23 cellular contexts compared by ENCODE assay signal in the genomic region with DNA sequence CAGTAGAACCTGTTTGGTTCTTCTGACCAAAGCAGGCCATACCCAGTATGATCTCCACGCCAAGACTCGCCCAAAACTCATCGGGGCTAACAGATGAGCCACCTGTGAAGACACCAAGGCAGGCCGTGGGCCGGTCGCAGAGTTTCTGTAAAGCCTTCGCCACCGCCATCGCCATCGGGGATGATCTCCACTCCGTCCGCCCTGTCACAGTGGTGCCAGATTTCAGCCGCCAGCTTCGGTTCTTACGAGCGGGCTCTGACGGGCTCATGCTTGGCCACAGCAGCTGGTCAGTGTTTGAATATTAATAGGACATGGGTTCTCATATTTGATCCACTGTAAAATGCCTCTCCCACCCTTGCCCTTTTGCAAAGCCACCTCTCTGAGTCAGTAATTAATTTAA.
"Had no signal": no experiment of that assay in that cellular context is flagged by ENCODE, and none has a peak within 500 bp of the region (broad histone marks: within the 10 kb centered on the region; RNA-seq: fewer than 3 reads in every experiment).

No MANE protein-coding gene starts in this region.

- H3K4me3 ChIP-seq: adrenal gland, K562, SK-N-MC had no signal

- DNase-seq: activated B cell treated with CpG ODN at 0.5 μM for 24 hours; activated CD4-positive, alpha-beta memory T cell treated with anti-CD3 and anti-CD28 coated beads for 36 hours; activated CD4-positive, alpha-beta T cell treated with anti-CD3 and anti-CD28 coated beads for 1 hour; activated CD4-positive, alpha-beta T cell treated with anti-CD3 and anti-CD28 coated beads, Interleukin-2, amount 10 ng/mL, durations not matched to agents 24 days and 14 days; activated naive CD4-positive, alpha-beta T cell treated with anti-CD3 and anti-CD28 coated beads, Interleukin-2, amount 50 U/mL, for 16 hours; activated naive CD8-positive, alpha-beta T cell treated with anti-CD3 and anti-CD28 coated beads, Interleukin-2, amount 10 ng/mL, durations not matched to agents 7 days and 5 days; activated T-cell treated with anti-CD3 and anti-CD28 coated beads for 4 hours; activated T-cell treated with anti-CD3 and anti-CD28 coated beads, Interleukin-2, amount 50 U/mL, for 48 hours; adrenal gland; aorta; Karpas-422; NCI-H1105 treated with DMSO at 0.1 percent for 48 hours; NCI-H1436 treated with DMSO at 0.1 percent for 48 hours; NCI-H187; NCI-H2081; PC-3; T-cell; T-helper 2 cell; T1000 had no signal

- H3K27me3 Mint-ChIP-seq: activated CD4-positive, alpha-beta T cell treated with anti-CD3 and anti-CD28 coated beads, Interleukin-2, amount 10 ng/mL, durations not matched to agents 24 days and 14 days; activated naive CD8-positive, alpha-beta T cell treated with anti-CD3 and anti-CD28 coated beads, Interleukin-2, amount 10 ng/mL, durations not matched to agents 7 days and 5 days; central memory CD8-positive, alpha-beta T cell had no signal

- H3K27ac ChIP-seq: adrenal gland, SK-N-MC had no signal

- H3K36me3 Mint-ChIP-seq: activated CD4-positive, alpha-beta memory T cell treated with anti-CD3 and anti-CD28 coated beads for 36 hours; activated naive CD8-positive, alpha-beta T cell treated with anti-CD3 and anti-CD28 coated beads, Interleukin-2, amount 10 ng/mL, durations not matched to agents 7 days and 5 days; T-cell had no signal

- ATAC-seq: activated T-helper 17 cell treated with anti-CD3 and anti-CD28 coated beads, Interleukin-2, amount 50 U/mL, for 72 hours; K562; PC-3; T-cell had no signal

- H3K9me3 Mint-ChIP-seq: activated B cell treated with CpG ODN at 0.5 μM for 24 hours; activated CD4-positive, alpha-beta memory T cell treated with anti-CD3 and anti-CD28 coated beads for 36 hours; activated CD4-positive, alpha-beta T cell treated with anti-CD3 and anti-CD28 coated beads, Interleukin-2, amount 10 ng/mL, durations not matched to agents 24 days and 14 days; activated naive CD8-positive, alpha-beta T cell treated with anti-CD3 and anti-CD28 coated beads, Interleukin-2, amount 10 ng/mL, durations not matched to agents 7 days and 5 days; activated T-helper 17 cell treated with anti-CD3 and anti-CD28 coated beads, Interleukin-2, amount 50 U/mL, for 72 hours; central memory CD8-positive, alpha-beta T cell; T-cell had no signal

- H3K27ac Mint-ChIP-seq: activated B cell treated with CpG ODN at 0.5 μM for 24 hours; activated CD4-positive, alpha-beta memory T cell treated with anti-CD3 and anti-CD28 coated beads for 36 hours; activated CD4-positive, alpha-beta T cell treated with anti-CD3 and anti-CD28 coated beads, Interleukin-2, amount 10 ng/mL, durations not matched to agents 24 days and 14 days; activated naive CD8-positive, alpha-beta T cell treated with anti-CD3 and anti-CD28 coated beads, Interleukin-2, amount 10 ng/mL, durations not matched to agents 7 days and 5 days; activated T-helper 17 cell treated with anti-CD3 and anti-CD28 coated beads, Interleukin-2, amount 50 U/mL, for 72 hours; T-cell had no signal

- H3K36me3 ChIP-seq: adrenal gland had no signal

- H3K4me3 Mint-ChIP-seq: activated B cell treated with CpG ODN at 0.5 μM for 24 hours; activated CD4-positive, alpha-beta memory T cell treated with anti-CD3 and anti-CD28 coated beads for 36 hours; activated CD4-positive, alpha-beta T cell treated with anti-CD3 and anti-CD28 coated beads, Interleukin-2, amount 10 ng/mL, durations not matched to agents 24 days and 14 days; activated naive CD8-positive, alpha-beta T cell treated with anti-CD3 and anti-CD28 coated beads, Interleukin-2, amount 10 ng/mL, durations not matched to agents 7 days and 5 days; activated T-helper 17 cell treated with anti-CD3 and anti-CD28 coated beads, Interleukin-2, amount 50 U/mL, for 72 hours; central memory CD8-positive, alpha-beta T cell; T-cell had no signal

- H3K4me1 Mint-ChIP-seq: activated B cell treated with CpG ODN at 0.5 μM for 24 hours; activated CD4-positive, alpha-beta T cell treated with anti-CD3 and anti-CD28 coated beads, Interleukin-2, amount 10 ng/mL, durations not matched to agents 24 days and 14 days; activated naive CD8-positive, alpha-beta T cell treated with anti-CD3 and anti-CD28 coated beads, Interleukin-2, amount 10 ng/mL, durations not matched to agents 7 days and 5 days; activated T-helper 17 cell treated with anti-CD3 and anti-CD28 coated beads, Interleukin-2, amount 50 U/mL, for 72 hours; central memory CD8-positive, alpha-beta T cell; T-cell had no signal

- H3K4me1 ChIP-seq: adrenal gland had no signal
